Comparison of ENCODE assay signal across 2 cellular contexts in the genomic region with DNA sequence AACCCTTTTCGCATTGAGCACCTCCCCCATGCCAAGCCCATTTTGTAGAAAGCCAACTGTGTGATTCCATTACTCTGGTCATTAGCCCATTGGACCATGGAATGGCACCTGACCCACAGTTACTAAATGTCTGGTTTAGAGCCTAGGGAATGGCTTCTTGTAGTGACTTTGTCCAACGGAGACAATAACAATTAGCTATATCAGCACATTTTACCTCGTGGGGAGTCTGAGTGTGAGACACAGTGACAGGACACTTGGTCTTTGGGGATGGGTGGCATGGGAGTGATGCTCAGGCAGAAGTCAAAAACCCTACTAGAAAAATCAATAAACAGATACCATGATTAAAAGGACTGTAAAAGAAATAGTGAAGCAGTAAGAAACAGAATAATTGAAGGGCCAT.
TF ChIP-seq lines count a peak whose summit lies in the region.

No MANE protein-coding gene starts in this region.

TF ChIP-seq in A549, 52 proteins besides CTCF, POLR2A, EP300 and RAD21:
- TF ChIP-seq MAZ (IDR thresholded peaks at IDR 0.05; ENCODE audit: borderline replicate concordance, low read depth, low read length) (no peak), JUN (IDR thresholded peaks at IDR 0.05) (no peak), MYC (IDR thresholded peaks at IDR 0.05; ENCODE audit: borderline replicate concordance, low read length) (no peak), HDAC2 (IDR thresholded peaks at IDR 0.05) (no peak), MAFK (IDR thresholded peaks at IDR 0.05; ENCODE audit: partially characterized antibody) (peak; percentile 90), KDM1A (IDR thresholded peaks at IDR 0.05; ENCODE audit: low read depth) (no peak)
TF ChIP-seq in A549: peak in this region for 1.

TF ChIP-seq in IMR-90, 13 proteins besides CTCF, POLR2A, EP300 and RAD21:
- TF ChIP-seq RFX5 (IDR thresholded peaks at IDR 0.05; ENCODE audit: low read depth, low read length) (no peak), MAFK (IDR thresholded peaks at IDR 0.05; ENCODE audit: low read depth, low read length) (peak; percentile 80)
- TF ChIP-seq, protein P1, sequence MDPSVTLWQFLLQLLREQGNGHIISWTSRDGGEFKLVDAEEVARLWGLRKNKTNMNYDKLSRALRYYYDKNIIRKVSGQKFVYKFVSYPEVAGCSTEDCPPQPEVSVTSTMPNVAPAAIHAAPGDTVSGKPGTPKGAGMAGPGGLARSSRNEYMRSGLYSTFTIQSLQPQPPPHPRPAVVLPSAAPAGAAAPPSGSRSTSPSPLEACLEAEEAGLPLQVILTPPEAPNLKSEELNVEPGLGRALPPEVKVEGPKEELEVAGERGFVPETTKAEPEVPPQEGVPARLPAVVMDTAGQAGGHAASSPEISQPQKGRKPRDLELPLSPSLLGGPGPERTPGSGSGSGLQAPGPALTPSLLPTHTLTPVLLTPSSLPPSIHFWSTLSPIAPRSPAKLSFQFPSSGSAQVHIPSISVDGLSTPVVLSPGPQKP (IDR thresholded peaks at IDR 0.05; ENCODE audit: borderline replicate concordance, low read depth, low read length) = no peak
TF ChIP-seq in IMR-90: peak in this region for 1.
